14 cellular contexts compared by ENCODE assay signal in the genomic region with DNA sequence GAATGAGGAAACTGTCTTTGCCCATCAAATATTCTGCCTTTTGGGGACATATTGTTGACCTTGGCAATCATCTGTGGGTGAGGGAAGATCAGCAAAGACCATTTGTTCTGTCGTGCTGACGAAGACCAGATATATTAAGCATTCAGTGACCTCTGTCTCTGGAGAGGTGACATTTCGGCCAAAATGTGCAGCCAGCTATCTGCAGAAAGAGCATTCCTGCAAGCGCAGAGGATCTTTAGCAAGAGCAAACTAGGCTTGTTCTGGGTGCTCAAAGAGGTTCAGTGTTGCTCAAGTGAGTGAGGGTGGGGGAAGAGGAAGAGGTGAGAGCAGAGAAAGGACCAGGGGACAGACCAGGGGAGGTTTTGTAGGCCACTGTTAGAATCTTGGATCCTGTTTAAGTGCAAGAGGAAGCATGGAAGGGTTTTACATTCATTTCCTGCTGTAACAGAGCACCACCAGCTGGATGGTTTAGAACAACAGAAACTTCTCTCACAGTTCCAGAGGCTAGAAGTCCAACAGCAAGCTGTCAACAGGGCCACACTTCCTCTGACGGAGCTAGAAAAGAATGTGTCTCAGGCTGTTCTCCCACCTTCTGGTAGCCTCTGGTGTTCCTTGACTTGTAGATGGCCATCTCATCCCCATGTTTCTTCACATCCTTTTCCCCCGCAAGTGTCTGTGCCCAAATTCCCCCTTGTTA. TPM values are rescaled to one million over a fixed set of nuclear protein-coding genes. Genes with fewer than 3 reads are reported as not detected.
DNase-seq lines count a peak whose midpoint lies in the region; ATAC-seq and TF ChIP-seq lines count a peak whose summit lies in the region.
"Had no signal": no experiment of that assay in that cellular context is flagged by ENCODE, and none has a peak within 500 bp of the region (broad histone marks: within the 10 kb centered on the region; RNA-seq: fewer than 3 reads in every experiment).

No MANE protein-coding gene starts in this region.

- TF ChIP-seq CTCF in heart right ventricle (IDR thresholded peaks at IDR 0.05) (peak in 6 of 9 donors; percentile 10 to 45 (median 34)), prostate gland (IDR thresholded peaks at IDR 0.05) (peak in 3 of 4 experiments; percentile 14 to 25 (median 22)), GM20000 (IDR thresholded peaks at IDR 0.05; ENCODE audit: extremely low read depth, missing control alignments) (no peak)

- ATAC-seq in heart right ventricle (peak; percentile 86 to 92 (median 90)), GM18502 (IDR thresholded peaks at IDR 0.05; ENCODE audit: poor library complexity, unreplicated experiment) (no peak)

- in situ Hi-C loops in SK-MEL-5 (cut with HindIII; ENCODE audit: low pct_unique_long_range_greater_than_20kb, low sequenced_read_pairs), result no loop called here

- H3K4me3 ChIP-seq in heart right ventricle, result no peak overlapping the region
- H3K4me3 ChIP-seq in prostate gland, result no peak overlapping the region

- H3K27me3 ChIP-seq in heart right ventricle, result no peaks in the 10 kb centered on the region
- H3K27me3 ChIP-seq in prostate gland (replicated peaks; ENCODE audit: insufficient read depth), result no peaks in the 10 kb centered on the region

- intact Hi-C loops in heart right ventricle (cut with DNase I), result no loop called here
- intact Hi-C loops in prostate gland (cut with DNase I), result no loop called here
- intact Hi-C loops in posterior vena cava (cut with DNase I), result no loop called here

- TF ChIP-seq POLR2A in prostate gland (IDR thresholded peaks at IDR 0.05), result no peak

- DNase-seq in ELF-1 (ENCODE audit: low read depth, low spot score) (peak; percentile 27), SK-MEL-5 (ENCODE audit: low read depth, low spot score) (peak; percentile 30), heart right ventricle (peak in 1 of 2 donors; percentile 63), prostate gland (ENCODE audit: low spot score) (no peak), NCI-H774 (lab: John Stamatoyannopoulos, UW) (no peak), GM20000 (ENCODE audit: low spot score) (no peak), posterior vena cava (ENCODE audit: low spot score) (no peak)
- DNase-seq: activated naive CD8-positive, alpha-beta T cell treated with anti-CD3 and anti-CD28 coated beads for 36 hours; C1 segment of cervical spinal cord; NCI-H1092 treated with DMSO at 0.1 percent for 48 hours; NK-92 treated with Interleukin-12 subunit alpha and Interleukin-12 subunit beta, amount 100 ng/mL, for 24 hours had no signal

- 32 to 37% methylated on average over 6 of the region's 6 CpGs for WGBS in heart right ventricle, 2 donors
- WGBS in prostate gland, result 72% methylated on average over 6 of the region's 6 CpGs

- H3K36me3 ChIP-seq in heart right ventricle (no peaks in the 10 kb centered on the region), prostate gland (no peaks in the 10 kb centered on the region)
- H3K36me3 ChIP-seq: neutrophil had no signal

- H3K4me1 ChIP-seq in heart right ventricle (peaks cover 2 to 23% (median 16%) of the 10 kb centered on the region in 9 donors), prostate gland (replicated peaks) (no peaks in the 10 kb centered on the region)

- no peaks in the 10 kb centered on the region for H3K9me3 ChIP-seq in heart right ventricle
- no peaks in the 10 kb centered on the region for H3K9me3 ChIP-seq in prostate gland
- H3K9me3 ChIP-seq: neutrophil had no signal

- H3K27ac ChIP-seq in heart right ventricle, result peak overlapping the region; percentile 20 to 86 (median 70)
- no peak overlapping the region for H3K27ac ChIP-seq in prostate gland
- H3K27ac ChIP-seq: neutrophil had no signal

RNA-seq across cellular contexts. Expression of gene C10orf120, which starts 11.2 kb away (rescaled TPM):
- not detected in 2 replicates for total RNA-seq in SK-MEL-5 (2014; rRNA removed; shearing (Covaris generic))
- not detected in 2 replicates for polyA plus RNA-seq in SK-MEL-5 (2015; cell fraction: cytosol; rRNA removed)
- polyA plus RNA-seq in SK-MEL-5 (2015; cell fraction: nucleus; rRNA removed), result not detected in 2 replicates
- total RNA-seq in heart right ventricle, result not detected
- polyA plus RNA-seq in heart right ventricle, result not detected
- under 1 TPM in 1 of 2 donors, not detected in 1; 0.57 TPM for total RNA-seq in prostate gland
- total RNA-seq in posterior vena cava, result not detected
- total RNA-seq: activated CD8-positive, alpha-beta memory T cell treated with anti-CD3 and anti-CD28 coated beads for 36 hours; activated naive CD8-positive, alpha-beta T cell treated with anti-CD3 and anti-CD28 coated beads for 36 hours had no signal

Comparison
In these comparisons a context has a peak if more than half of its experiments do, and no peak if none do; other contexts are left out.
1. DNase-seq: peak in ELF-1 (single experiment) and SK-MEL-5 (single experiment); none in prostate gland (single experiment), NCI-H774 (single experiment), GM20000 (single experiment) and posterior vena cava (single experiment).
2. H3K27ac ChIP-seq: peak in heart right ventricle (10 of 10); none in prostate gland (0 of 2).